ENCODE assay signal across 17 cellular contexts in genomic region chr2:9883897-9884296, GRCh38.
"Had no signal": no experiment of that assay in that cellular context is flagged by ENCODE, and none has a peak within 500 bp of the region (broad histone marks: within the 10 kb centered on the region; RNA-seq: fewer than 3 reads in every experiment).

No MANE protein-coding gene starts in this region.

- ATAC-seq: effector memory CD8-positive, alpha-beta T cell; gastrocnemius medialis; left lobe of liver; right cardiac atrium; stimulated activated effector memory CD8-positive, alpha-beta T cell treated with anti-CD3 and anti-CD28 coated beads, Interleukin-12 subunit alpha, Interleukin-12 subunit beta, amount 100 ng/mL, for 72 hours; stimulated activated naive CD8-positive, alpha-beta T cell treated with anti-CD3 and anti-CD28 coated beads, Interleukin-15, Interleukin-2, amounts not matched to agents 100 U/mL and 50 U/mL, for 24 hours had no signal

- H3K27me3 ChIP-seq: esophagus muscularis mucosa, gastrocnemius medialis, neutrophil, tibial artery, upper lobe of left lung, vagina had no signal

- FAIRE-seq: colon had no signal

- H3K4me3 ChIP-seq: esophagus muscularis mucosa, gastrocnemius medialis, smooth muscle cell, tibial artery, upper lobe of left lung, vagina had no signal

- H3K4me2 ChIP-seq: smooth muscle cell had no signal

- H3K4me1 ChIP-seq: esophagus muscularis mucosa, gastrocnemius medialis, tibial artery, upper lobe of left lung, vagina had no signal

- H3K36me3 ChIP-seq: neutrophil had no signal

- H3K9me3 ChIP-seq: neutrophil, vagina had no signal

- H3K27ac ChIP-seq: epithelial cell of prostate, esophagus muscularis mucosa, gastrocnemius medialis, neutrophil, tibial artery, upper lobe of left lung, vagina had no signal

- DNase-seq: effector memory CD8-positive, alpha-beta T cell; gastrocnemius medialis; islet precursor cell; mammary epithelial cell; stimulated activated CD4-positive, alpha-beta T cell treated with anti-CD3 and anti-CD28 coated beads, Interleukin-2, amount 100 ng/mL, for 48 hours; stimulated activated naive CD8-positive, alpha-beta T cell treated with anti-CD3 and anti-CD28 coated beads, Interleukin-15, Interleukin-2, amounts not matched to agents 100 U/mL and 50 U/mL, for 24 hours; tibial artery had no signal
